Comparison of ENCODE assay signal across 8 cellular contexts in the genomic region with DNA sequence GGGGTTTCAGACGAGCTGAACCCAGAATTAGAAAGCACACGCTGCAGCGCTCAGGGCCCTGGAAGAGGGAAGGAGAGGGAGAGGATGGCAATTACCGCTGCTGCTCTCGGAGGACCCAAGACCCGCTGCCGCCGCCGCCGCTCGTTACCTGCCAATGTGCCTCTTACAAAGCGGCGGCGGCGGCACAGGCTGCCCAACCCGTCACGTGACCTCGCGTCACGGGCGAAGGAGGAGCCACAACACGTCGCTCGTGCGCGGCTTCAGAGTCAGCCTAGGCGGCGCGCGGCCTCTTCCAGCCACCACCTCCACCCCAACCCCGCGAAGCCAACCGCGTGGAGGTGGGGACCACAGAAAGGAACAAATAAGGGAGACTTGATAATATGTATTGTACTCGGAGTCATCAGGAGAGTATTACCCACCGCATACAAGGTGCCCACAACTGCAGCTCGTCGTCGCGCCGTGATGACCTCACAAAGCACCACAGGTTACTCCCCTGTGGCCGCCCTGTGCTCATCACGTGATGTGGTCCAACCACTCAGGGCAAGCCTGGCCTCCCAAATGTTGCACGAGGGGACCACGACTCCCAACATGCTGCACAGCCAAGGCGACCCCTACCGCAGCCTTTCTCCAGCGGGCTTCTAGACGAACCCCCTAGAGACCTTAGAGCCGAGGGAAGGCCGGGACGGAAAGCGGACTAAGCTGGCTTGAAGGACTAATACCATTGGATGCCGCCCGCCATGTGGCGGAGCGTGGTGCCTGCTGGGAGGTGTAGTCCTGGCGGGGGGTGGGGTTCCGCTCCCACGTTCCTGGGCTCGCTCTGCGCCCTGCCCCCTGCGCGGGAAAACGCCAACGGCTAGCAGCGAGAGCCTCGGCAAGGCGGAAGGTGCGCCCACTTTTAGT. TPM values are rescaled to one million over a fixed set of nuclear protein-coding genes. Genes with fewer than 3 reads are reported as not detected.
DNase-seq lines count a peak whose midpoint lies in the region; ATAC-seq, FAIRE-seq and TF ChIP-seq lines count a peak whose summit lies in the region.

A gene with protein sequence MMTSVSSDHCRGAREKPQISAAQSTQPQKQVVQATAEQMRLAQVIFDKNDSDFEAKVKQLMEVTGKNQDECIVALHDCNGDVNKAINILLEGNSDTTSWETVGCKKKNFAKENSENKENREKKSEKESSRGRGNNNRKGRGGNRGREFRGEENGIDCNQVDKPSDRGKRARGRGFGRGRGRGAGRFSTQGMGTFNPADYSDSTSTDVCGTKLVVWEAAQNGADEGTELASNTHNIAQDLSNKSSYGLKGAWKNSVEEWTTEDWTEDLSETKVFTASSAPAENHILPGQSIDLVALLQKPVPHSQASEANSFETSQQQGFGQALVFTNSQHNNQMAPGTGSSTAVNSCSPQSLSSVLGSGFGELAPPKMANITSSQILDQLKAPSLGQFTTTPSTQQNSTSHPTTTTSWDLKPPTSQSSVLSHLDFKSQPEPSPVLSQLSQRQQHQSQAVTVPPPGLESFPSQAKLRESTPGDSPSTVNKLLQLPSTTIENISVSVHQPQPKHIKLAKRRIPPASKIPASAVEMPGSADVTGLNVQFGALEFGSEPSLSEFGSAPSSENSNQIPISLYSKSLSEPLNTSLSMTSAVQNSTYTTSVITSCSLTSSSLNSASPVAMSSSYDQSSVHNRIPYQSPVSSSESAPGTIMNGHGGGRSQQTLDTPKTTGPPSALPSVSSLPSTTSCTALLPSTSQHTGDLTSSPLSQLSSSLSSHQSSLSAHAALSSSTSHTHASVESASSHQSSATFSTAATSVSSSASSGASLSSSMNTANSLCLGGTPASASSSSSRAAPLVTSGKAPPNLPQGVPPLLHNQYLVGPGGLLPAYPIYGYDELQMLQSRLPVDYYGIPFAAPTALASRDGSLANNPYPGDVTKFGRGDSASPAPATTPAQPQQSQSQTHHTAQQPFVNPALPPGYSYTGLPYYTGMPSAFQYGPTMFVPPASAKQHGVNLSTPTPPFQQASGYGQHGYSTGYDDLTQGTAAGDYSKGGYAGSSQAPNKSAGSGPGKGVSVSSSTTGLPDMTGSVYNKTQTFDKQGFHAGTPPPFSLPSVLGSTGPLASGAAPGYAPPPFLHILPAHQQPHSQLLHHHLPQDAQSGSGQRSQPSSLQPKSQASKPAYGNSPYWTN (minus strand): TSS at position 158 of the 900 bp plus-strand sequence. CDS start 31,739 bp downstream, outside the sequence.

- no peak for FAIRE-seq in bronchial epithelial cell (lab: Jason Lieb, UNC)

- TF ChIP-seq CTCF in AG04449 (IDR thresholded peaks at IDR 0.05; ENCODE audit: insufficient read depth, low read length, missing control alignments) (no peak), WI38 (IDR thresholded peaks at IDR 0.05; ENCODE audit: low read depth, low read length) (no peak), bronchial epithelial cell (IDR thresholded peaks at IDR 0.05; ENCODE audit: insufficient read depth, low read length, severe bottlenecking) (no peak)

- POLR2A ChIA-PET in AG04449 (lab: Yijun Ruan, JAX) = interaction anchor here (0.6 to 1.3 kb wide), 5 partner anchors 25 to 661 kb away, joined by 3 to 4 read pairs (median 3); a partner anchor contains a TSS

- H3K36me3 ChIP-seq in bronchial epithelial cell (ENCODE audit: control insufficient read depth, insufficient read depth, low read length) = no peaks in the 10 kb centered on the region

- H3K4me3 ChIP-seq in AG04449 (ENCODE audit: low read depth, low read length) (peak within 1 kb of the TSS; percentile 90), WI38 (ENCODE audit: low read depth, low read length) (peak within 1 kb of the TSS; percentile 94), bronchial epithelial cell (ENCODE audit: low read depth, low read length) (peak within 1 kb of the TSS; percentile 99)

- H3K27me3 ChIP-seq in bronchial epithelial cell (ENCODE audit: control insufficient read depth, insufficient read depth, low read length) = no peaks in the 10 kb centered on the region

- ATAC-seq in GM18873 (IDR thresholded peaks at IDR 0.05; ENCODE audit: low FRiP score, unreplicated experiment) (peak; percentile 81), HG03139 (IDR thresholded peaks at IDR 0.05; ENCODE audit: unreplicated experiment) (peak; percentile 64)

- CTCF ChIA-PET in AG04449 (lab: Yijun Ruan, JAX) = interaction anchor here (1.2 to 2.3 kb wide), 3 partner anchors 24 to 205 kb away, joined by 3 to 14 read pairs (median 12); no protein-coding TSS in a partner anchor

- peak; percentile 81 for DNase-seq in AG04449 (ENCODE audit: low read depth, low spot score)
- DNase-seq in NCI-H2227 (lab: John Stamatoyannopoulos, UW; ENCODE audit: unreplicated experiment) = peak; percentile 95
- peak; percentile 92 for DNase-seq in bronchial epithelial cell (ENCODE audit: low read depth)
- peak; percentile 93 for DNase-seq in iPS-NIHi7 (ENCODE audit: extremely low spot score)
- DNase-seq in smooth muscle cell of the brain vasculature (ENCODE audit: low read depth, low spot score) = peak; percentile 96

RNA-seq across cellular contexts. Expression of the gene that starts here (rescaled TPM):
- 14.7 and 21.6 TPM in 2 replicates for total RNA-seq in bronchial epithelial cell

Comparison
In these comparisons a context has a peak if more than half of its experiments do, and no peak if none do; other contexts are left out.
1. Peak in every context shown above with its lines: DNase-seq, ATAC-seq and H3K4me3 ChIP-seq.